ENCODE assay signal across 1 cellular context in genomic region chr15:67501177-67501835, GRCh38.
TF ChIP-seq lines count a peak whose summit lies in the region.

No MANE protein-coding gene starts in this region.

TF ChIP-seq in HepG2, 621 proteins besides CTCF, POLR2A, EP300 and RAD21 (continued from another document):
- TF ChIP-seq ZNF766 (CRISPR knock-in tag; IDR thresholded peaks at IDR 0.05; ENCODE audit: borderline replicate concordance) = no peak
- TF ChIP-seq ZNF879 (CRISPR knock-in tag; IDR thresholded peaks at IDR 0.05) = no peak
